In the genomic region with DNA sequence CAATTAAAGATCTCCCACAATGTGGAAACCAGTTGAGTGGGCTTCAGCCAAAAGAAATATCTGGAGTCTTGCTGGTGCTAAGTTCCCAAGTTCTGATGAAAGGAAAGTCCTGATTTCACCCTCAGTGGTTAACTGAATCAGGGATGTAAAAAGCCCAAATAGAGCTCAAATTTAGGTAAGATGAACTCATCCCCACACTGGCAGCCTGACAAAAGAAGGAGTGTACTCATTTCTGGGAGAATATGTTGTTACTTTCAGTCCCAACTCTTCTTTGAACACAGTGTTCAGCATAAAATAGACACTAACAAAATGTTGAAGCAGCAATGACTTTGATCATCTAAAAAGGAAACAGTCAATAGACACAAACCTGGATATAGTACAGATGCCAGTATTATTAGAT, we compare ENCODE assay signal across 20 cellular contexts.
"Had no signal": no experiment of that assay in that cellular context is flagged by ENCODE, and none has a peak within 500 bp of the region (broad histone marks: within the 10 kb centered on the region; RNA-seq: fewer than 3 reads in every experiment).

No MANE protein-coding gene starts in this region.

- DNase-seq: colonic mucosa; cortex of kidney; dermis blood vessel endothelial cell; effector CD4-positive, alpha-beta T cell; effector CD8-positive, alpha-beta T cell; effector memory CD4-positive, alpha-beta T cell; effector memory CD8-positive, alpha-beta T cell; endodermal cell; erythroblast; esophagus squamous epithelium; foreskin fibroblast; foreskin keratinocyte; foreskin melanocyte; gastrocnemius medialis; glutamatergic neuron; head of caudate nucleus; heart left ventricle; heart right ventricle had no signal

- ATAC-seq: effector memory CD8-positive, alpha-beta T cell; esophagus mucosa; foreskin keratinocyte; gastrocnemius medialis; gastroesophageal sphincter; heart left ventricle; heart right ventricle had no signal
